20 cellular contexts compared by ENCODE assay signal in genomic region chr6:165817771-165818170, GRCh38.
"Had no signal": no experiment of that assay in that cellular context is flagged by ENCODE, and none has a peak within 500 bp of the region (broad histone marks: within the 10 kb centered on the region; RNA-seq: fewer than 3 reads in every experiment).

No MANE protein-coding gene starts in this region.

- H3K36me3 ChIP-seq: lower lobe of right lung, prostate gland, right atrium auricular region, tibial artery, upper lobe of left lung, uterus had no signal

- H3K27ac ChIP-seq: coronary artery, lower lobe of right lung, prostate gland, right atrium auricular region, testis, tibial artery, upper lobe of left lung, uterus had no signal

- H3K4me3 ChIP-seq: coronary artery, lower lobe of right lung, prostate gland, right atrium auricular region, smooth muscle cell, testis, tibial artery, upper lobe of left lung, uterus had no signal

- H3K4me2 ChIP-seq: smooth muscle cell had no signal

- DNase-seq: dermis blood vessel endothelial cell; effector memory CD8-positive, alpha-beta T cell; hypothalamus; left ventricle myocardium superior; lower lobe of right lung; natural killer cell; stimulated activated CD4-positive, alpha-beta T cell treated with anti-CD3 and anti-CD28 coated beads, Interleukin-2, amount 100 ng/mL, for 24 hours; stimulated activated CD4-positive, alpha-beta T cell treated with anti-CD3 and anti-CD28 coated beads, Interleukin-4, amount 100 ng/mL, for 24 hours; stimulated activated naive CD8-positive, alpha-beta T cell treated with anti-CD3 and anti-CD28 coated beads, Interleukin-15, Interleukin-2, amounts not matched to agents 100 U/mL and 50 U/mL, for 24 hours; substantia nigra; testis; tibial artery; upper lobe of left lung; uterus had no signal

- H3K4me1 ChIP-seq: lower lobe of right lung, prostate gland, right atrium auricular region, testis, tibial artery, upper lobe of left lung, uterus had no signal

- H3K27me3 ChIP-seq: right atrium auricular region, testis, upper lobe of left lung, uterus had no signal

- ATAC-seq: effector memory CD8-positive, alpha-beta T cell; lower lobe of right lung; natural killer cell; sciatic nerve; stimulated activated memory B cell treated with anti-CD40 and anti-IgM and Interleukin-4, amounts not matched to agents 10 μg/mL and 1 μg/mL and 100 μg/mL, for 72 hours; stimulated activated naive CD8-positive, alpha-beta T cell treated with anti-CD3 and anti-CD28 coated beads, Interleukin-15, Interleukin-2, amounts not matched to agents 100 U/mL and 50 U/mL, for 24 hours had no signal

- H3K9me3 ChIP-seq: lower lobe of right lung, prostate gland, right atrium auricular region, testis, tibial artery, upper lobe of left lung, uterus had no signal
